ENCODE assay signal across 18 cellular contexts in the genomic region with DNA sequence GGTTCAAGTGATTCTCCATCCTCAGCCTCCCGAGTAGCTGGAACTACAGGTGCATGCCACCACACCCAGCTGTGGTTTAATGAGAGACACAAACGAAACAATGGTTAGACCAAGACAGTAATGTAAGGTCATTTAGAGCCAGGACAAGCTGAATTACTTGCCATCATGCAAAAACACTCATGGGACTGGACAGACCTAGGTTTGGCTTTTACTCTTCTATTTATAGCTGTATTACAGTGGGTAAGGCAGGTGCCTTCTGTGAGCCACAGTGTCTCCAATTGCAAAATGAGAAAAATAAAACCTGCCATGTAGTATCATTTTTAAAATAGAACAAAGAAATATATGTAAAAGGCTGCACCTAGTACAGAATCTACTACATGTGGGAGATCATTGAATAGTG.
"Had no signal": no experiment of that assay in that cellular context is flagged by ENCODE, and none has a peak within 500 bp of the region (broad histone marks: within the 10 kb centered on the region; RNA-seq: fewer than 3 reads in every experiment).

No MANE protein-coding gene starts in this region.

- ATAC-seq: foreskin keratinocyte; heart right ventricle; left cardiac atrium; left lung; left ventricle myocardium superior; lower lobe of right lung; mucosa of descending colon; naive thymus-derived CD4-positive, alpha-beta T cell had no signal

- H3K4me3 ChIP-seq: coronary artery, dorsolateral prefrontal cortex, esophagus muscularis mucosa, heart right ventricle, left lung, lower lobe of right lung, mucosa of descending colon had no signal

- H3K9me3 ChIP-seq: esophagus muscularis mucosa, left lung, lower lobe of right lung, mucosa of descending colon had no signal

- H3K27ac ChIP-seq: coronary artery, dorsolateral prefrontal cortex, esophagus muscularis mucosa, foreskin keratinocyte, heart right ventricle, left lung, lower lobe of right lung had no signal

- H3K4me1 ChIP-seq: esophagus muscularis mucosa, foreskin keratinocyte, heart right ventricle, left lung, lower lobe of right lung had no signal

- H3K36me3 ChIP-seq: esophagus muscularis mucosa, heart right ventricle, left lung, lower lobe of right lung had no signal

- H3K27me3 ChIP-seq: dorsolateral prefrontal cortex, esophagus muscularis mucosa, foreskin keratinocyte, heart right ventricle, left lung had no signal

- DNase-seq: dermis blood vessel endothelial cell; dorsolateral prefrontal cortex; effector CD4-positive, alpha-beta T cell; effector memory CD4-positive, alpha-beta T cell; foreskin keratinocyte; glutamatergic neuron; head of caudate nucleus; heart right ventricle; hippocampal formation; left cardiac atrium; left lung; left ventricle myocardium superior; lower lobe of right lung; mesenchymal stem cell; mucosa of descending colon; naive thymus-derived CD4-positive, alpha-beta T cell had no signal
